Comparison of ENCODE assay signal across 1 cellular context in the genomic region with DNA sequence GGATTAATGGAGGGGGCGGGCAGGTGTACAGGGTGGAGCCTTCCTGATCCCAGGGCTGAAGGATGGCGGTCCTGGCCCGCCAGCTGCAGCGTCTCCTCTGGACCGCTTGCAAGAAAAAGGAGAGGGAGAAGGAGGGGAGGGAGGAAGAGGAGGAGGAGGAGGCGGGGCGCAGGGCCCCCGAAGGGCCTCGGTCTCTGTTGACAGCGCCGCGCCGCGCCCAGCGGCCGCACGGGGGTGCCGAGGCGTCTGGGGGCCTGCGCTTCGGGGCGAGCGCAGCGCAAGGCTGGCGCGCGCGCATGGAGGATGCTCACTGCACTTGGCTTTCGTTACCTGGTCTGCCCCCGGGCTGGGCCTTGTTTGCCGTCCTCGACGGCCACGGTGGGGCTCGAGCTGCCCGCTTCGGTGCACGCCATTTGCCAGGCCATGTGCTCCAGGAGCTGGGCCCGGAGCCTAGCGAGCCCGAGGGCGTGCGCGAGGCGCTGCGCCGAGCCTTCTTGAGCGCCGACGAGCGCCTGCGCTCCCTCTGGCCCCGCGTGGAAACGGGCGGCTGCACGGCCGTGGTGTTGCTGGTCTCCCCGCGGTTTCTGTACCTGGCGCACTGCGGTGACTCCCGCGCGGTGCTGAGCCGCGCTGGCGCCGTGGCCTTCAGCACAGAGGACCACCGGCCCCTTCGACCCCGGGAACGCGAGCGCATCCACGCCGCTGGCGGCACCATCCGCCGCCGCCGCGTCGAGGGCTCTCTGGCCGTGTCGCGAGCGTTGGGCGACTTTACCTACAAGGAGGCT.
TF ChIP-seq lines count a peak whose summit lies in the region.

A gene with protein sequence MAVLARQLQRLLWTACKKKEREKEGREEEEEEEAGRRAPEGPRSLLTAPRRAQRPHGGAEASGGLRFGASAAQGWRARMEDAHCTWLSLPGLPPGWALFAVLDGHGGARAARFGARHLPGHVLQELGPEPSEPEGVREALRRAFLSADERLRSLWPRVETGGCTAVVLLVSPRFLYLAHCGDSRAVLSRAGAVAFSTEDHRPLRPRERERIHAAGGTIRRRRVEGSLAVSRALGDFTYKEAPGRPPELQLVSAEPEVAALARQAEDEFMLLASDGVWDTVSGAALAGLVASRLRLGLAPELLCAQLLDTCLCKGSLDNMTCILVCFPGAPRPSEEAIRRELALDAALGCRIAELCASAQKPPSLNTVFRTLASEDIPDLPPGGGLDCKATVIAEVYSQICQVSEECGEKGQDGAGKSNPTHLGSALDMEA (plus strand): TSS at position 33 of the 785 bp plus-strand sequence. CDS start 30 bp downstream, at position 63.

TF ChIP-seq in WTC11, 78 proteins besides CTCF, POLR2A, EP300 and RAD21 (continued from another document):
- TF ChIP-seq, protein P1, sequence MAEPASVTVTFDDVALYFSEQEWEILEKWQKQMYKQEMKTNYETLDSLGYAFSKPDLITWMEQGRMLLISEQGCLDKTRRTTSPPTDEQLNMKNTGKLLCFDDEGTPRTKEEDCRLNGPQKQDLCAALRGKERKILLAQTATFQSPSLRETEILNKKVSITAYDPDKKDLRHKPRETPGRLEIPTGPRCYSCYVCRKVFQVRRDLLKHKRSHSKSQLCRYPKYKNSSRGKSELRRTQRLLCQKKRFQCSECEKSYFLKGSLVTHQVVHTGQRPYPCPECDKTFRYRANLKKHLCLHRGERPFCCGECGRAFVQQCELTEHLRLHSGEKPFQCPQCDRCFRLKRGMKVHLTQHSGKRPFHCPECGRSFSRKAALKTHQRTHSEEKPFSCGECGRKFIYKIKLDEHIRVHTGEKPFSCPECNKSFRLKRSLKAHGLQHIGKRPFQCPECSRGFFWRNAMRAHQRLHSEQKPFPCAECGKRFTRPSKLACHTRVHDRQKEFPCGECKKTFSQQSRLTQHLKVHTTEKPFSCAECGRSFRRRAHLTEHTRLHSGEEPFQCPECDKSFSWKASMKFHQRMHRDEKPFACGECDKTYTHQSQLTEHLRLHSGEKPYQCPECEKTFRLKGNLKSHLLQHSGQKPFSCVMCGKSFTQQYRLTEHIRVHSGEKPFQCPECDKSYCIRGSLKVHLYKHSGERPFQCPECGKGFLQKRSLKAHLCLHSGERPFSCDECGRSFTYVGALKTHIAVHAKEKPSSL (CRISPR knock-in tag; conservative IDR thresholded peaks at IDR 0.05): no peak
- TF ChIP-seq JUN (CRISPR knock-in tag; IDR thresholded peaks at IDR 0.05) (peak; percentile 96), GTF2I (CRISPR knock-in tag; conservative IDR thresholded peaks at IDR 0.05) (no peak), SMAD4 (CRISPR knock-in tag; IDR thresholded peaks at IDR 0.05) (peak; percentile 93), SMAD3 (CRISPR knock-in tag; IDR thresholded peaks at IDR 0.05; ENCODE audit: borderline replicate concordance) (0 out of 2 replicates have a peak, but pooled peaks have one; percentile 74), NFYB (CRISPR knock-in tag; conservative IDR thresholded peaks at IDR 0.05; ENCODE audit: low read depth) (peak; percentile 40; the same call in 1 of the 2 replicates), FOXP1 (CRISPR knock-in tag; IDR thresholded peaks at IDR 0.05; ENCODE audit: borderline replicate concordance) (peak; percentile 95), ZNF416 (CRISPR knock-in tag; IDR thresholded peaks at IDR 0.05) (no peak), ZNF232 (CRISPR knock-in tag; IDR thresholded peaks at IDR 0.05) (peak; percentile 73; the same call in 1 of the 2 replicates), MYBL2 (CRISPR knock-in tag; IDR thresholded peaks at IDR 0.05) (peak; percentile 10; the same call in 1 of the 2 replicates), ZNF423 (CRISPR knock-in tag; IDR thresholded peaks at IDR 0.05) (peak; percentile 25; the same call in 1 of the 2 replicates)
- TF ChIP-seq, protein P2, sequence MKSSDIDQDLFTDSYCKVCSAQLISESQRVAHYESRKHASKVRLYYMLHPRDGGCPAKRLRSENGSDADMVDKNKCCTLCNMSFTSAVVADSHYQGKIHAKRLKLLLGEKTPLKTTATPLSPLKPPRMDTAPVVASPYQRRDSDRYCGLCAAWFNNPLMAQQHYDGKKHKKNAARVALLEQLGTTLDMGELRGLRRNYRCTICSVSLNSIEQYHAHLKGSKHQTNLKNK (CRISPR knock-in tag; IDR thresholded peaks at IDR 0.05): no peak
- TF ChIP-seq, protein P3, sequence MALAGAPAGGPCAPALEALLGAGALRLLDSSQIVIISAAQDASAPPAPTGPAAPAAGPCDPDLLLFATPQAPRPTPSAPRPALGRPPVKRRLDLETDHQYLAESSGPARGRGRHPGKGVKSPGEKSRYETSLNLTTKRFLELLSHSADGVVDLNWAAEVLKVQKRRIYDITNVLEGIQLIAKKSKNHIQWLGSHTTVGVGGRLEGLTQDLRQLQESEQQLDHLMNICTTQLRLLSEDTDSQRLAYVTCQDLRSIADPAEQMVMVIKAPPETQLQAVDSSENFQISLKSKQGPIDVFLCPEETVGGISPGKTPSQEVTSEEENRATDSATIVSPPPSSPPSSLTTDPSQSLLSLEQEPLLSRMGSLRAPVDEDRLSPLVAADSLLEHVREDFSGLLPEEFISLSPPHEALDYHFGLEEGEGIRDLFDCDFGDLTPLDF (CRISPR knock-in tag; IDR thresholded peaks at IDR 0.05): peak; percentile 66; the same call in 1 of the 2 replicates
- TF ChIP-seq, protein P4, sequence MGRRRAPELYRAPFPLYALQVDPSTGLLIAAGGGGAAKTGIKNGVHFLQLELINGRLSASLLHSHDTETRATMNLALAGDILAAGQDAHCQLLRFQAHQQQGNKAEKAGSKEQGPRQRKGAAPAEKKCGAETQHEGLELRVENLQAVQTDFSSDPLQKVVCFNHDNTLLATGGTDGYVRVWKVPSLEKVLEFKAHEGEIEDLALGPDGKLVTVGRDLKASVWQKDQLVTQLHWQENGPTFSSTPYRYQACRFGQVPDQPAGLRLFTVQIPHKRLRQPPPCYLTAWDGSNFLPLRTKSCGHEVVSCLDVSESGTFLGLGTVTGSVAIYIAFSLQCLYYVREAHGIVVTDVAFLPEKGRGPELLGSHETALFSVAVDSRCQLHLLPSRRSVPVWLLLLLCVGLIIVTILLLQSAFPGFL (CRISPR knock-in tag; IDR thresholded peaks at IDR 0.05; ENCODE audit: borderline replicate concordance): no peak
- TF ChIP-seq, protein P5, sequence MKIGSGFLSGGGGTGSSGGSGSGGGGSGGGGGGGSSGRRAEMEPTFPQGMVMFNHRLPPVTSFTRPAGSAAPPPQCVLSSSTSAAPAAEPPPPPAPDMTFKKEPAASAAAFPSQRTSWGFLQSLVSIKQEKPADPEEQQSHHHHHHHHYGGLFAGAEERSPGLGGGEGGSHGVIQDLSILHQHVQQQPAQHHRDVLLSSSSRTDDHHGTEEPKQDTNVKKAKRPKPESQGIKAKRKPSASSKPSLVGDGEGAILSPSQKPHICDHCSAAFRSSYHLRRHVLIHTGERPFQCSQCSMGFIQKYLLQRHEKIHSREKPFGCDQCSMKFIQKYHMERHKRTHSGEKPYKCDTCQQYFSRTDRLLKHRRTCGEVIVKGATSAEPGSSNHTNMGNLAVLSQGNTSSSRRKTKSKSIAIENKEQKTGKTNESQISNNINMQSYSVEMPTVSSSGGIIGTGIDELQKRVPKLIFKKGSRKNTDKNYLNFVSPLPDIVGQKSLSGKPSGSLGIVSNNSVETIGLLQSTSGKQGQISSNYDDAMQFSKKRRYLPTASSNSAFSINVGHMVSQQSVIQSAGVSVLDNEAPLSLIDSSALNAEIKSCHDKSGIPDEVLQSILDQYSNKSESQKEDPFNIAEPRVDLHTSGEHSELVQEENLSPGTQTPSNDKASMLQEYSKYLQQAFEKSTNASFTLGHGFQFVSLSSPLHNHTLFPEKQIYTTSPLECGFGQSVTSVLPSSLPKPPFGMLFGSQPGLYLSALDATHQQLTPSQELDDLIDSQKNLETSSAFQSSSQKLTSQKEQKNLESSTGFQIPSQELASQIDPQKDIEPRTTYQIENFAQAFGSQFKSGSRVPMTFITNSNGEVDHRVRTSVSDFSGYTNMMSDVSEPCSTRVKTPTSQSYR (CRISPR knock-in tag; IDR thresholded peaks at IDR 0.05): peak; percentile 68; the same call in 1 of the 2 replicates
- TF ChIP-seq, protein P6, sequence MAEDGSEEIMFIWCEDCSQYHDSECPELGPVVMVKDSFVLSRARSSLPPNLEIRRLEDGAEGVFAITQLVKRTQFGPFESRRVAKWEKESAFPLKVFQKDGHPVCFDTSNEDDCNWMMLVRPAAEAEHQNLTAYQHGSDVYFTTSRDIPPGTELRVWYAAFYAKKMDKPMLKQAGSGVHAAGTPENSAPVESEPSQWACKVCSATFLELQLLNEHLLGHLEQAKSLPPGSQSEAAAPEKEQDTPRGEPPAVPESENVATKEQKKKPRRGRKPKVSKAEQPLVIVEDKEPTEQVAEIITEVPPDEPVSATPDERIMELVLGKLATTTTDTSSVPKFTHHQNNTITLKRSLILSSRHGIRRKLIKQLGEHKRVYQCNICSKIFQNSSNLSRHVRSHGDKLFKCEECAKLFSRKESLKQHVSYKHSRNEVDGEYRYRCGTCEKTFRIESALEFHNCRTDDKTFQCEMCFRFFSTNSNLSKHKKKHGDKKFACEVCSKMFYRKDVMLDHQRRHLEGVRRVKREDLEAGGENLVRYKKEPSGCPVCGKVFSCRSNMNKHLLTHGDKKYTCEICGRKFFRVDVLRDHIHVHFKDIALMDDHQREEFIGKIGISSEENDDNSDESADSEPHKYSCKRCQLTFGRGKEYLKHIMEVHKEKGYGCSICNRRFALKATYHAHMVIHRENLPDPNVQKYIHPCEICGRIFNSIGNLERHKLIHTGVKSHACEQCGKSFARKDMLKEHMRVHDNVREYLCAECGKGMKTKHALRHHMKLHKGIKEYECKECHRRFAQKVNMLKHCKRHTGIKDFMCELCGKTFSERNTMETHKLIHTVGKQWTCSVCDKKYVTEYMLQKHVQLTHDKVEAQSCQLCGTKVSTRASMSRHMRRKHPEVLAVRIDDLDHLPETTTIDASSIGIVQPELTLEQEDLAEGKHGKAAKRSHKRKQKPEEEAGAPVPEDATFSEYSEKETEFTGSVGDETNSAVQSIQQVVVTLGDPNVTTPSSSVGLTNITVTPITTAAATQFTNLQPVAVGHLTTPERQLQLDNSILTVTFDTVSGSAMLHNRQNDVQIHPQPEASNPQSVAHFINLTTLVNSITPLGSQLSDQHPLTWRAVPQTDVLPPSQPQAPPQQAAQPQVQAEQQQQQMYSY (CRISPR knock-in tag; IDR thresholded peaks at IDR 0.05): peak; percentile 51; the same call in 1 of the 2 replicates
TF ChIP-seq in WTC11: peak in this region for 37.
